8 cellular contexts compared by ENCODE assay signal in the genomic region with DNA sequence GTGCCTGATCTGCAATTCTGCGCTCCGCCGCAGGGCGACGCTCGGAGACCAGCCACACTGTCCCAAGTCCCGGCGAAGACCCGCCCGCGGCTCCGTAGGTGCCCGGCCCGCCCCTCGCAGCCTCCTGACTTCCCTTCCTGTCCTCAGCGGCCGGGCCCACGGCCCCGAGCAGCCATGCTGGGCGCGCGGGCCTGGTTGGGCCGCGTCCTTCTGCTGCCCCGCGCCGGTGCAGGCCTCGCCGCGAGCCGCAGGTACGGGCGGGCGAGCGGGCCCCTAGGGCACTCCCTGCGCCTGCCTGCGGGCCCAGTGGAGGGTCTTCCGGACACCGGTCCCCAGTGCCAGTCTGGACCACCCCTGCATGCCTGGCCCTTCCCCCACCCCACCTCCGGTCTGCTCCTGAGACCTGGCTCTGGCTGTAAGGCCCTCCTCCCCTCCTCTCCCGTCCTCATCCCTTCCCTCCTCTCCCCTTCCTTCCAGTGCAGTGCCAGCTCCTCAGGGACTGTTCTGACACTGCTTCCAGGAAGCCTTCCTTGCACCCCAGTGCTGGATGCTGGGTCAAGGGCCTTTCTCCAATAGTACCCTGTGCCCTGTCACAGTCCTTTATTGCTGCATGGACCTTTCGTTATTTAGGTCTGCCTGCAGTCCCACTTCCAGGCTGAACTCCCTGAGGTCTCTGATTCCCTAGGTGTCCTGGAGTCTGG. TPM values are rescaled to one million over a fixed set of nuclear protein-coding genes. Genes with fewer than 3 reads are reported as not detected.
DNase-seq lines count a peak whose midpoint lies in the region; ATAC-seq and TF ChIP-seq lines count a peak whose summit lies in the region.

A gene (plus strand): TSS at position 140 of the 701 bp plus-strand sequence. CDS start 35 bp downstream, at position 175.

- in situ Hi-C loops in SK-MEL-5 (cut with HindIII; ENCODE audit: low pct_unique_long_range_greater_than_20kb, low sequenced_read_pairs): no loop called here

- H3K4me3 ChIP-seq in GM23338 (peak within 1 kb of the TSS; percentile 67), Loucy (ENCODE audit: low read length, poor library complexity, severe bottlenecking) (peak within 1 kb of the TSS; percentile 89), gastroesophageal sphincter (peak within 1 kb of the TSS; percentile 64 to 65)

- no peak for TF ChIP-seq EP300 in gastroesophageal sphincter (IDR thresholded peaks at IDR 0.05)

- peak; percentile 70 to 90 for TF ChIP-seq POLR2A in gastroesophageal sphincter (IDR thresholded peaks at IDR 0.05)

- ATAC-seq in GM23338: peak; percentile 80
- peak; percentile 90 for ATAC-seq in gastroesophageal sphincter

- no peaks in the 10 kb centered on the region for H3K27me3 ChIP-seq in GM23338 (ENCODE audit: insufficient read depth)
- H3K27me3 ChIP-seq in Loucy (ENCODE audit: insufficient read depth, low read length, poor library complexity, severe bottlenecking): no peaks in the 10 kb centered on the region
- no peaks in the 10 kb centered on the region for H3K27me3 ChIP-seq in gastroesophageal sphincter

- peak within 1 kb of the TSS; percentile 89 for H3K9ac ChIP-seq in Loucy (ENCODE audit: low read depth, low read length, poor library complexity, severe bottlenecking)

- peaks cover 14% of the 10 kb centered on the region; the same call in 1 of the 2 replicates for H3K4me1 ChIP-seq in GM23338 (ENCODE audit: insufficient read depth)
- H3K4me1 ChIP-seq in Loucy (ENCODE audit: insufficient read depth, low read length, poor library complexity, severe bottlenecking): peaks cover 22% of the 10 kb centered on the region
- H3K4me1 ChIP-seq in gastroesophageal sphincter: peaks cover 0 to 46% (median 20%) of the 10 kb centered on the region in 3 donors

- no peak within 1 kb of the TSS for H3K27ac Mint-ChIP-seq in GM23338

- no peaks in the 10 kb centered on the region for H3K9me2 ChIP-seq in GM23338 (ENCODE audit: insufficient read depth)
- no peaks in the 10 kb centered on the region for H3K9me2 ChIP-seq in Loucy (replicated peaks; ENCODE audit: low read depth, low read length)

- peaks cover 18% of the 10 kb centered on the region for H3K27me3 Mint-ChIP-seq in GM23338 (ENCODE audit: insufficient read depth, low read depth, poor library complexity)

- H4K20me1 ChIP-seq in GM23338 (replicated peaks; ENCODE audit: insufficient read depth) (no peaks in the 10 kb centered on the region), Loucy (ENCODE audit: insufficient read depth, low read length, poor library complexity, severe bottlenecking) (no peaks in the 10 kb centered on the region)

- H3K4me3 Mint-ChIP-seq in GM23338: peak within 1 kb of the TSS; percentile 68

- H3K9me3 Mint-ChIP-seq in GM23338: no peaks in the 10 kb centered on the region

- no peaks in the 10 kb centered on the region; the same call in 2 of the 3 replicates for H3K36me3 Mint-ChIP-seq in GM23338 (ENCODE audit: low read depth)

- 35 to 43% methylated on average over 1 to 2 of the region's 42 CpGs for WGBS in gastroesophageal sphincter (ENCODE audit: low coverage in 1 of 2), 2 donors

- H2AFZ ChIP-seq in GM23338: peak within 1 kb of the TSS; percentile 63; the same call in 1 of the 2 replicates
- peak within 1 kb of the TSS; percentile 71; the same call in 1 of the 2 replicates for H2AFZ ChIP-seq in Loucy (ENCODE audit: low read length)

- TF ChIP-seq CTCF in GM23338 (conservative IDR thresholded peaks at IDR 0.05; ENCODE audit: low read depth in 2 of 2) (peak; percentile 79 to 98), Loucy (conservative IDR thresholded peaks at IDR 0.05; ENCODE audit: low read length) (peak; percentile 95), gastroesophageal sphincter (IDR thresholded peaks at IDR 0.05) (peak in 3 of 4 experiments; percentile 99 to 100 (median 99))

- H3F3A ChIP-seq in GM23338 (replicated peaks; ENCODE audit: low read depth): no peaks in the 10 kb centered on the region
- no peaks in the 10 kb centered on the region for H3F3A ChIP-seq in Loucy (ENCODE audit: low read depth)

- H3K79me2 ChIP-seq in GM23338 (replicated peaks; ENCODE audit: insufficient read depth): no peaks in the 10 kb centered on the region
- peaks cover 16% of the 10 kb centered on the region for H3K79me2 ChIP-seq in Loucy (ENCODE audit: insufficient read depth, low read length)

- peaks cover 21% of the 10 kb centered on the region for H3K4me1 Mint-ChIP-seq in GM23338

- H3K27ac ChIP-seq in GM23338 (ENCODE audit: low read depth) (no peak within 1 kb of the TSS), gastroesophageal sphincter (peak within 1 kb of the TSS; percentile 66 to 90 (median 83))

- H3K9me3 ChIP-seq in Loucy (ENCODE audit: insufficient read depth, low read depth, low read length): no peaks in the 10 kb centered on the region
- H3K9me3 ChIP-seq in gastroesophageal sphincter: no peaks in the 10 kb centered on the region

- H3K36me3 ChIP-seq in GM23338 (ENCODE audit: insufficient read depth) (no peaks in the 10 kb centered on the region), Loucy (ENCODE audit: insufficient read depth, low read length) (no peaks in the 10 kb centered on the region), gastroesophageal sphincter (peaks cover 0 to 36% of the 10 kb centered on the region in 2 donors)

- DNase-seq in EL: peak; percentile 92
- peak; percentile 96 for DNase-seq in GM23338 (ENCODE audit: low spot score)
- DNase-seq in SK-MEL-5 (ENCODE audit: low read depth, low spot score): peak; percentile 93
- DNase-seq in activated naive CD4-positive, alpha-beta T cell treated with Interleukin-2 at 50 U/mL for 16 hours: peak; percentile 88
- peak in 55 of 56 donors; percentile 17 to 90 (median 65) for DNase-seq in nucleus accumbens (lab: John Stamatoyannopoulos, UW)
- DNase-seq in superior temporal gyrus (ENCODE audit: extremely low spot score): peak; percentile 90

- H3K4me2 ChIP-seq in GM23338 (peak within 1 kb of the TSS; percentile 83), Loucy (ENCODE audit: low read depth, low read length, poor library complexity, severe bottlenecking) (peak within 1 kb of the TSS; percentile 93)

TF ChIP-seq in GM23338, 12 proteins besides CTCF, POLR2A, EP300 and RAD21:
- TF ChIP-seq EZH2 (IDR thresholded peaks at IDR 0.05; ENCODE audit: low read depth, unreplicated experiment) (no peak), EZH2phosphoT487 (IDR thresholded peaks at IDR 0.05; ENCODE audit: unreplicated experiment) (no peak), POLR2AphosphoS5 (IDR thresholded peaks at IDR 0.05; ENCODE audit: low read depth) (peak; percentile 60), JUNB (IDR thresholded peaks at IDR 0.05; ENCODE audit: unreplicated experiment) (no peak), CREB1 (CRISPR knock-in tag; IDR thresholded peaks at IDR 0.05; ENCODE audit: low read depth) (no peak)
- TF ChIP-seq, protein P1, sequence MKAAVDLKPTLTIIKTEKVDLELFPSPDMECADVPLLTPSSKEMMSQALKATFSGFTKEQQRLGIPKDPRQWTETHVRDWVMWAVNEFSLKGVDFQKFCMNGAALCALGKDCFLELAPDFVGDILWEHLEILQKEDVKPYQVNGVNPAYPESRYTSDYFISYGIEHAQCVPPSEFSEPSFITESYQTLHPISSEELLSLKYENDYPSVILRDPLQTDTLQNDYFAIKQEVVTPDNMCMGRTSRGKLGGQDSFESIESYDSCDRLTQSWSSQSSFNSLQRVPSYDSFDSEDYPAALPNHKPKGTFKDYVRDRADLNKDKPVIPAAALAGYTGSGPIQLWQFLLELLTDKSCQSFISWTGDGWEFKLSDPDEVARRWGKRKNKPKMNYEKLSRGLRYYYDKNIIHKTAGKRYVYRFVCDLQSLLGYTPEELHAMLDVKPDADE (IDR thresholded peaks at IDR 0.05): 0 out of 2 replicates have a peak, but pooled peaks have one; percentile 27
- TF ChIP-seq, protein P2, sequence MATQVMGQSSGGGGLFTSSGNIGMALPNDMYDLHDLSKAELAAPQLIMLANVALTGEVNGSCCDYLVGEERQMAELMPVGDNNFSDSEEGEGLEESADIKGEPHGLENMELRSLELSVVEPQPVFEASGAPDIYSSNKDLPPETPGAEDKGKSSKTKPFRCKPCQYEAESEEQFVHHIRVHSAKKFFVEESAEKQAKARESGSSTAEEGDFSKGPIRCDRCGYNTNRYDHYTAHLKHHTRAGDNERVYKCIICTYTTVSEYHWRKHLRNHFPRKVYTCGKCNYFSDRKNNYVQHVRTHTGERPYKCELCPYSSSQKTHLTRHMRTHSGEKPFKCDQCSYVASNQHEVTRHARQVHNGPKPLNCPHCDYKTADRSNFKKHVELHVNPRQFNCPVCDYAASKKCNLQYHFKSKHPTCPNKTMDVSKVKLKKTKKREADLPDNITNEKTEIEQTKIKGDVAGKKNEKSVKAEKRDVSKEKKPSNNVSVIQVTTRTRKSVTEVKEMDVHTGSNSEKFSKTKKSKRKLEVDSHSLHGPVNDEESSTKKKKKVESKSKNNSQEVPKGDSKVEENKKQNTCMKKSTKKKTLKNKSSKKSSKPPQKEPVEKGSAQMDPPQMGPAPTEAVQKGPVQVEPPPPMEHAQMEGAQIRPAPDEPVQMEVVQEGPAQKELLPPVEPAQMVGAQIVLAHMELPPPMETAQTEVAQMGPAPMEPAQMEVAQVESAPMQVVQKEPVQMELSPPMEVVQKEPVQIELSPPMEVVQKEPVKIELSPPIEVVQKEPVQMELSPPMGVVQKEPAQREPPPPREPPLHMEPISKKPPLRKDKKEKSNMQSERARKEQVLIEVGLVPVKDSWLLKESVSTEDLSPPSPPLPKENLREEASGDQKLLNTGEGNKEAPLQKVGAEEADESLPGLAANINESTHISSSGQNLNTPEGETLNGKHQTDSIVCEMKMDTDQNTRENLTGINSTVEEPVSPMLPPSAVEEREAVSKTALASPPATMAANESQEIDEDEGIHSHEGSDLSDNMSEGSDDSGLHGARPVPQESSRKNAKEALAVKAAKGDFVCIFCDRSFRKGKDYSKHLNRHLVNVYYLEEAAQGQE (IDR thresholded peaks at IDR 0.05; ENCODE audit: unreplicated experiment): no peak

RNA-seq across cellular contexts. Expression of the gene that starts here (rescaled TPM):
- total RNA-seq in GM23338 (2014; rRNA removed; shearing (Covaris generic)): 17.4 and 32.7 TPM in 2 replicates
- 12.5 and 13.8 TPM in 2 replicates for polyA plus RNA-seq in GM23338 (2016; fragmentation: Nextera tagmentation; extraction: Ambion mirVana)
- 46.6 and 50.9 TPM in 2 replicates for total RNA-seq in SK-MEL-5 (2014; rRNA removed; shearing (Covaris generic))
- 142 and 169 TPM in 2 replicates for polyA plus RNA-seq in SK-MEL-5 (2015; cell fraction: cytosol; rRNA removed)
- polyA plus RNA-seq in SK-MEL-5 (2015; cell fraction: nucleus; rRNA removed): 1,813 and 2,737 TPM in 2 replicates
- 10 to 100 TPM; 45.0 to 75.3 (median 59.8) TPM for total RNA-seq in gastroesophageal sphincter
